19 cellular contexts compared by ENCODE assay signal in the genomic region with DNA sequence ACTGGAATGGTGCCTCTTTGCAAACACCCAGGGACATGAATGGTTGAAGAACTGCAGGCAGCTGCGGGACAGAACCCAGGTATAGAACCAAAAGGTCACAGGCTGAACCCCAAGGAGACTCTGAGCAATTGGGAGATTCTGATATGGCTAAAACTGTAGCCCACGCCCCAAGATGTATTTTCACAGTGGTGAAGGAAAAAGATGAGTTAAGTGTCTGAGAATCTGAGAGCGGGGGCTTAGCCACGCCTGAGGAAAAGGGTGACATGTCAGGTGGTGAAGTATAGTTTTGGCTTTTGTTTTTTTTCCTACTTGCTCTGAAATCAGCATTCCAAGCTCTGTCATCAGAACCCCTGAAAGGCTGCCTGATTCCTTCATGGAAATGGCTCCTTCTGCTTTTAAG.
A peak's percentile ranks its signal among the peaks of the same experiment; 100 is the strongest.
DNase-seq lines count a peak whose midpoint lies in the region; ATAC-seq, FAIRE-seq and TF ChIP-seq lines count a peak whose summit lies in the region.
"Had no signal": no experiment of that assay in that cellular context is flagged by ENCODE, and none has a peak within 500 bp of the region (broad histone marks: within the 10 kb centered on the region; RNA-seq: fewer than 3 reads in every experiment).

No MANE protein-coding gene starts in this region.

- H2AFZ ChIP-seq in GM23338 (peak overlapping the region; percentile 52; the same call in 1 of the 2 replicates), K562 (ENCODE audit: low read depth, low read length) (no peak overlapping the region), smooth muscle cell (ENCODE audit: low read depth) (no peak overlapping the region)

- no peak for TF ChIP-seq CTCF in GM23338 (conservative IDR thresholded peaks at IDR 0.05; ENCODE audit: low read depth in 2 of 2)
- TF ChIP-seq CTCF in K562 (IDR thresholded peaks at IDR 0.05 in 2 of 3, conservative IDR thresholded peaks at IDR 0.05 in 1 of 3; ENCODE audit: insufficient read depth in 2 of 3, low read depth in 1 of 3, low read length in 3 of 3) = no peak
- TF ChIP-seq CTCF in smooth muscle cell (IDR thresholded peaks at IDR 0.05; ENCODE audit: borderline replicate concordance, insufficient read depth, poor library complexity, severe bottlenecking) = no peak

- no peak overlapping the region for H3K27ac ChIP-seq in GM23338 (ENCODE audit: low read depth)
- H3K27ac ChIP-seq in K562 (ENCODE audit: extremely low read depth, low read depth, low read length) = no peak overlapping the region
- H3K27ac ChIP-seq in mesendoderm (ENCODE audit: low read depth, low read length) = no peak overlapping the region
- peak overlapping the region; percentile 83 for H3K27ac ChIP-seq in smooth muscle cell (ENCODE audit: low read depth)
- H3K27ac ChIP-seq: Peyer's patch had no signal

- no peak overlapping the region for H2BK5ac ChIP-seq in mesendoderm (ENCODE audit: low read length)

- no peak overlapping the region for H3K4me3 ChIP-seq in GM23338
- H3K4me3 ChIP-seq in K562 = no peak overlapping the region
- no peak overlapping the region for H3K4me3 ChIP-seq in mesendoderm (ENCODE audit: low read length)
- H3K4me3 ChIP-seq in smooth muscle cell = no peak overlapping the region
- H3K4me3 ChIP-seq: Peyer's patch had no signal

- no peak overlapping the region for H3K23ac ChIP-seq in mesendoderm (ENCODE audit: low read length)

- H3K36me3 ChIP-seq in GM23338 (ENCODE audit: insufficient read depth) (no peaks in the 10 kb centered on the region), K562 (ENCODE audit: control insufficient read depth, insufficient read depth, low read length) (no peaks in the 10 kb centered on the region), mesendoderm (ENCODE audit: control insufficient read depth, insufficient read depth, low read length) (no peaks in the 10 kb centered on the region), smooth muscle cell (ENCODE audit: low read depth) (no peaks in the 10 kb centered on the region)
- H3K36me3 ChIP-seq: BE2C, Peyer's patch had no signal

- H2BK120ac ChIP-seq in mesendoderm (ENCODE audit: low read depth, low read length) = no peak overlapping the region

- no peaks in the 10 kb centered on the region for H3K9me1 ChIP-seq in K562 (ENCODE audit: control insufficient read depth, insufficient read depth, low read length)

- peak; percentile 46 for FAIRE-seq in K562 (lab: Jason Lieb, UNC)
- FAIRE-seq: D721Med had no signal

- H2AK5ac ChIP-seq in mesendoderm (ENCODE audit: low read length) = no peak overlapping the region

- H2BK15ac ChIP-seq in mesendoderm (replicated peaks; ENCODE audit: low read depth) = no peak overlapping the region

- no peaks in the 10 kb centered on the region for H3K36me3 Mint-ChIP-seq in GM23338 (ENCODE audit: low read depth)
- H3K36me3 Mint-ChIP-seq in natural killer cell treated with Interleukin-12 subunit alpha and Interleukin-12 subunit beta and Interleukin-15 and Interleukin-18, amount 100 ng/mL, for 72 hours = no peaks in the 10 kb centered on the region
- H3K36me3 Mint-ChIP-seq: CD8-positive, alpha-beta T cell had no signal

- no peak for TF ChIP-seq POLR2A in K562 (conservative IDR thresholded peaks at IDR 0.05)

- H3K27me3 ChIP-seq in GM23338 (ENCODE audit: insufficient read depth) = no peaks in the 10 kb centered on the region
- peaks cover 9 to 11% of the 10 kb centered on the region in 2 experiments; a peak in 4 of 5 replicates for H3K27me3 ChIP-seq in K562 (ENCODE audit: control insufficient read depth in 2 of 2, insufficient read depth in 2 of 2, low read length in 2 of 2)
- H3K27me3 ChIP-seq in mesendoderm (ENCODE audit: insufficient read depth, low read length, poor library complexity) = no peaks in the 10 kb centered on the region
- no peaks in the 10 kb centered on the region for H3K27me3 ChIP-seq in smooth muscle cell (ENCODE audit: low read depth)
- H3K27me3 ChIP-seq: BE2C, Peyer's patch had no signal

- no peak for ATAC-seq in GM23338
- ATAC-seq in K562 = no peak
- ATAC-seq in natural killer cell treated with Interleukin-12 subunit alpha and Interleukin-12 subunit beta and Interleukin-15 and Interleukin-18, amount 100 ng/mL, for 72 hours = no peak
- ATAC-seq: CD8-positive, alpha-beta T cell had no signal

- H3K9me3 Mint-ChIP-seq in GM23338 = peaks cover 5% of the 10 kb centered on the region; the same call in 2 of the 3 replicates
- H3K9me3 Mint-ChIP-seq in natural killer cell treated with Interleukin-12 subunit alpha and Interleukin-12 subunit beta and Interleukin-15 and Interleukin-18, amount 100 ng/mL, for 72 hours = peaks cover 3% of the 10 kb centered on the region

- no peaks in the 10 kb centered on the region for H3K79me1 ChIP-seq in mesendoderm (ENCODE audit: low read length)

- H3K9ac ChIP-seq in K562 (ENCODE audit: insufficient read depth in 1 of 2, low read depth in 2 of 2, low read length in 2 of 2) = no peak overlapping the region
- no peak overlapping the region for H3K9ac ChIP-seq in mesendoderm (ENCODE audit: low read length)
- H3K9ac ChIP-seq in smooth muscle cell (ENCODE audit: low read depth) = peak overlapping the region; percentile 67

- no peak for DNase-seq in GM23338 (ENCODE audit: low spot score)
- no peak for DNase-seq in K562 (ENCODE audit: extremely low read depth in 1 of 4, low spot score in 3 of 4)
- peak; percentile 68 for DNase-seq in mesendoderm
- DNase-seq in smooth muscle cell (lab: John Stamatoyannopoulos, UW; ENCODE audit: unreplicated experiment) = no peak
- no peak for DNase-seq in natural killer cell treated with Interleukin-12 subunit alpha and Interleukin-12 subunit beta and Interleukin-15 and Interleukin-18, amount 100 ng/mL, for 72 hours (ENCODE audit: low spot score)
- DNase-seq in amygdala (lab: John Stamatoyannopoulos, UW) = no peak
- DNase-seq in G401 (ENCODE audit: low spot score) = no peak
- DNase-seq: BE2C; CD8-positive, alpha-beta T cell; DMS79 treated with DMSO at 0.1 percent for 48 hours; GF-D8; KG1; NCI-H1105 treated with DMSO at 0.1 percent for 48 hours; NCI-H187 treated with DMSO at 0.1 percent for 48 hours; NCI-H446; NCI-H82; Peyer's patch; SIG-M5 had no signal

- WGBS in K562 (ENCODE audit: insufficient coverage, low coverage, missing lambda C conversion rate) = 29% methylated on average over 4 of the region's 4 CpGs
- WGBS in mesendoderm (ENCODE audit: extremely low coverage, insufficient coverage, low lambda C conversion rate) = no CpG with 5 or more reads among the region's 4 CpGs
- 61% methylated on average over 4 of the region's 4 CpGs for WGBS in smooth muscle cell (ENCODE audit: low lambda C conversion rate)

- POLR2A ChIA-PET in K562 (lab: Yijun Ruan, JAX) = interaction anchor here (0.6 to 1.6 kb wide), 2 partner anchors 9 to 115 kb away, joined by 3 to 5 read pairs; no protein-coding TSS in a partner anchor

- H3K4me1 Mint-ChIP-seq in GM23338 = peaks cover 2% of the 10 kb centered on the region; the same call in 1 of the 3 replicates
- no peaks in the 10 kb centered on the region for H3K4me1 Mint-ChIP-seq in natural killer cell treated with Interleukin-12 subunit alpha and Interleukin-12 subunit beta and Interleukin-15 and Interleukin-18, amount 100 ng/mL, for 72 hours (ENCODE audit: low read depth in 2 of 2)

- H3K79me2 ChIP-seq in GM23338 (replicated peaks; ENCODE audit: insufficient read depth) (no peaks in the 10 kb centered on the region), K562 (ENCODE audit: control insufficient read depth, insufficient read depth, low read length) (no peaks in the 10 kb centered on the region), mesendoderm (ENCODE audit: control insufficient read depth, insufficient read depth, low read length) (no peaks in the 10 kb centered on the region), smooth muscle cell (ENCODE audit: low read depth) (no peaks in the 10 kb centered on the region)

- H3K4ac ChIP-seq in mesendoderm (ENCODE audit: low read depth, low read length) = no peak overlapping the region

- H3F3A ChIP-seq in GM23338 (replicated peaks; ENCODE audit: low read depth) = no peaks in the 10 kb centered on the region
- H3F3A ChIP-seq in smooth muscle cell (ENCODE audit: low read depth) = no peaks in the 10 kb centered on the region

- 0 out of 2 replicates have a peak, but pooled peaks cover 3% of the 10 kb centered on the region for H3K9me3 ChIP-seq in K562 (replicated peaks; ENCODE audit: control insufficient read depth, insufficient read depth, low read depth, low read length)
- H3K9me3 ChIP-seq in smooth muscle cell (replicated peaks; ENCODE audit: low read depth) = no peaks in the 10 kb centered on the region
- H3K9me3 ChIP-seq: BE2C, Peyer's patch had no signal

- H3K4me1 ChIP-seq in GM23338 (ENCODE audit: insufficient read depth) (no peaks in the 10 kb centered on the region), K562 (replicated peaks in 1 of 2; ENCODE audit: control insufficient read depth in 2 of 2, insufficient read depth in 2 of 2, low read length in 2 of 2) (peaks cover 4% of the 10 kb centered on the region in 2 experiments; a peak in 3 of 5 replicates), mesendoderm (ENCODE audit: control insufficient read depth, low read depth, low read length) (no peaks in the 10 kb centered on the region), smooth muscle cell (ENCODE audit: low read depth) (no peaks in the 10 kb centered on the region)
- H3K4me1 ChIP-seq: BE2C, Peyer's patch had no signal

- peaks cover 1% of the 10 kb centered on the region for H3K27me3 Mint-ChIP-seq in GM23338 (ENCODE audit: insufficient read depth, low read depth, poor library complexity)
- peaks cover 19% of the 10 kb centered on the region in 2 donors for H3K27me3 Mint-ChIP-seq in natural killer cell treated with Interleukin-12 subunit alpha and Interleukin-12 subunit beta and Interleukin-15 and Interleukin-18, amount 100 ng/mL, for 72 hours

- peak overlapping the region; percentile 39 for H4K8ac ChIP-seq in mesendoderm (ENCODE audit: low read depth, low read length)

- no peak overlapping the region for H3K56ac ChIP-seq in mesendoderm (ENCODE audit: low read length)

- TF ChIP-seq EP300 in K562 (IDR thresholded peaks at IDR 0.05; ENCODE audit: low read length) = no peak

- in situ Hi-C loops in K562 (cut with MboI) = no loop called here
- in situ Hi-C loops in G401 (cut with HindIII; ENCODE audit: low sequenced_read_pairs) = no loop called here

- H4K20me1 ChIP-seq in GM23338 (replicated peaks; ENCODE audit: insufficient read depth) = no peaks in the 10 kb centered on the region
- no peaks in the 10 kb centered on the region for H4K20me1 ChIP-seq in K562 (replicated peaks; ENCODE audit: control insufficient read depth, insufficient read depth, low read length)
- no peaks in the 10 kb centered on the region for H4K20me1 ChIP-seq in smooth muscle cell (ENCODE audit: low read depth)

- no peaks in the 10 kb centered on the region; the same call in 1 of the 2 replicates for H3K9me2 ChIP-seq in GM23338 (ENCODE audit: insufficient read depth)

- no peak overlapping the region for H3K4me2 ChIP-seq in GM23338
- H3K4me2 ChIP-seq in K562 (ENCODE audit: insufficient read depth, low read length) = no peak overlapping the region
- H3K4me2 ChIP-seq in mesendoderm (ENCODE audit: low read length) = no peak overlapping the region
- H3K4me2 ChIP-seq in smooth muscle cell = no peak overlapping the region

- intact Hi-C loops in K562 (cut with micrococcal nuclease) = no loop called here

- H4K5ac ChIP-seq in mesendoderm (ENCODE audit: low read length) = no peak overlapping the region

- no peak overlapping the region for H3K18ac ChIP-seq in mesendoderm (ENCODE audit: low read length)

- H3K27ac Mint-ChIP-seq in GM23338 = no peak overlapping the region
- H3K27ac Mint-ChIP-seq in natural killer cell treated with Interleukin-12 subunit alpha and Interleukin-12 subunit beta and Interleukin-15 and Interleukin-18, amount 100 ng/mL, for 72 hours = no peak overlapping the region
- H3K27ac Mint-ChIP-seq: CD8-positive, alpha-beta T cell had no signal

- no TSS peak for BruUV-seq in K562 (replicated peaks; lab: Mats Ljungman, UMichigan)

- CTCF ChIA-PET in K562 (lab: Yijun Ruan, JAX; ENCODE audit: low intra/inter-chr PET ratio) = no interaction called here

- no peak overlapping the region for H3K4me3 Mint-ChIP-seq in GM23338
- H3K4me3 Mint-ChIP-seq in natural killer cell treated with Interleukin-12 subunit alpha and Interleukin-12 subunit beta and Interleukin-15 and Interleukin-18, amount 100 ng/mL, for 72 hours = no peak overlapping the region
- H3K4me3 Mint-ChIP-seq: CD8-positive, alpha-beta T cell had no signal

- TF ChIP-seq RAD21 in K562 (CRISPR knock-in tag; conservative IDR thresholded peaks at IDR 0.05 in 1 of 2, IDR thresholded peaks at IDR 0.05 in 1 of 2) = no peak
